10 cellular contexts compared by ENCODE assay signal in the genomic region with DNA sequence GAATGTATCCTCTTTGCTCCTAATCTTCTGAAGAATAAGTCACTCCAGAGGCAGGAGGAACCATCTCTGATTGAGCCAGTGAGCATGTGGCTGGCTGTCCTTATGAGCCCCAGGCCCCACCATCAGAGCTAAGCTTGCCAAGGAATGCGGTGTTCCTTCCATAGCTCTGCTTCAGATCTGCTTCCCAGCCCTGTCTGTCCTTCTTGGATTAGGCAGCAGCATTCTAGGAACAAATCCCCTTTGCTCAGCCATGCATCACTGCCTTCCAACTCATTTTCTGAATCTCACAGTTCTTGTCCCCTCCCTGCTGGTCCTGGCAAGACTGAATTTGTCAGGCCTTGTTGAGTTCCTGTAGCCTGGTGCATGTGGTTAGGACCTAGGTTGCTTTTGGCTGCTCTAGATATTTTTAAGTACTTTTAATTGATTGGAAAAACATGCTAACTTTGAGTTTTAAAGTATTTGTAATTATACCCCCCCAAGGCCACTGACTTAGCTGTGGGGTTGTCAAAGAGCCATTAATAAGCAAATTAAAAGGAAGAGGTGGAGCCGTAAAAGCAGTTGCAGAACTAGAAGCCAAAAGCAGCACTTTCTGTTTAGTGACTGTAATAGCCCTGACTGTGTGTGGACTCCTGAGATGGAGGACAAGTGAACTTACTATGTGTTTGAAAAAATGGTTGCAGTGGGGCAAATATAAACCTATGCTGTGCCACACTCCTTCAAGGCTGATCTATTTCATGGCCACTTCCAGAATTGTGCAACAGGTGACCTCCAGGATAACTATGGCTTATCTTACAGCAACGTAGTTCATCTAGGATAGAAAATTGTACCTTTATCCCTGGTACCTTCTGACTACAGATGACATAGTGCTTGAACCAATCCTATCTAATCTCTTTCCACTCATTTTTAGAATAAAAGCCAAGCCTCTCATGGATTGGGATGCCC.
DNase-seq lines count a peak whose midpoint lies in the region; ATAC-seq, FAIRE-seq and TF ChIP-seq lines count a peak whose summit lies in the region.
"Had no signal": no experiment of that assay in that cellular context is flagged by ENCODE, and none has a peak within 500 bp of the region (broad histone marks: within the 10 kb centered on the region; RNA-seq: fewer than 3 reads in every experiment).

No MANE protein-coding gene starts in this region.

- H4K20me1 ChIP-seq in OCI-LY3 (ENCODE audit: insufficient read depth, low read length), result no peaks in the 10 kb centered on the region

- no peak for DNase-seq in GM12892 (ENCODE audit: insufficient read length)
- DNase-seq in fibroblast of the aortic adventitia (ENCODE audit: low read depth), result peak; percentile 73
- DNase-seq in skeletal muscle cell (ENCODE audit: low read depth), result peak; percentile 74
- no peak for DNase-seq in activated CD4-positive, alpha-beta T cell treated with anti-CD3 and anti-CD28 coated beads, Interleukin-2, amount 50 U/mL, for 4 hours
- DNase-seq in activated T-cell treated with anti-CD3 and anti-CD28 coated beads for 4 hours, result no peak
- DNase-seq in stimulated activated naive CD8-positive, alpha-beta T cell treated with anti-CD3 and anti-CD28 coated beads, Interleukin-15, Interleukin-2, amounts not matched to agents 100 U/mL and 50 U/mL, for 24 hours, result no peak
- DNase-seq in T-helper 17 cell, result no peak
- DNase-seq: NCI-H526 treated with DMSO at 0.1 percent for 48 hours had no signal

- peak overlapping the region; percentile 90 for H3K4me2 ChIP-seq in OCI-LY3 (ENCODE audit: low read length)

- H3K79me2 ChIP-seq in OCI-LY3 (ENCODE audit: low read length), result peaks cover 31% of the 10 kb centered on the region

- H3K36me3 Mint-ChIP-seq in T-helper 17 cell (ENCODE audit: low read depth), result no peaks in the 10 kb centered on the region

- H3K27ac ChIP-seq in OCI-LY3 (ENCODE audit: low read length), result peak overlapping the region; percentile 99
- H3K27ac ChIP-seq: prostate gland had no signal

- TF ChIP-seq CTCF in OCI-LY3 (IDR thresholded peaks at IDR 0.05; ENCODE audit: low read depth, low read length) (no peak), fibroblast of the aortic adventitia (IDR thresholded peaks at IDR 0.05; ENCODE audit: insufficient read depth, low read length) (no peak)

- H3K4me1 Mint-ChIP-seq in T-helper 17 cell, result peaks cover 14% of the 10 kb centered on the region

- FAIRE-seq in GM12892 (lab: Jason Lieb, UNC), result peak; percentile 82

- peaks cover 10% of the 10 kb centered on the region for H3K36me3 ChIP-seq in OCI-LY3 (replicated peaks; ENCODE audit: low read depth, low read length)
- H3K36me3 ChIP-seq: prostate gland had no signal

- no peaks in the 10 kb centered on the region for H3K27me3 ChIP-seq in OCI-LY3 (ENCODE audit: low read depth, low read length)

- H3K4me1 ChIP-seq in OCI-LY3 (ENCODE audit: low read length), result peaks cover 68% of the 10 kb centered on the region
- H3K4me1 ChIP-seq: prostate gland had no signal

- peaks cover 22% of the 10 kb centered on the region for H3K27me3 Mint-ChIP-seq in T-helper 17 cell

- no peak for ATAC-seq in stimulated activated naive CD8-positive, alpha-beta T cell treated with anti-CD3 and anti-CD28 coated beads, Interleukin-15, Interleukin-2, amounts not matched to agents 100 U/mL and 50 U/mL, for 24 hours
- ATAC-seq in T-helper 17 cell, result no peak

- no peak overlapping the region for H3K27ac Mint-ChIP-seq in T-helper 17 cell

- no peak overlapping the region for H2AFZ ChIP-seq in OCI-LY3 (ENCODE audit: low read depth, low read length)

- H3K4me3 ChIP-seq in OCI-LY3 (ENCODE audit: low read length), result peak overlapping the region; percentile 35
- H3K4me3 ChIP-seq in fibroblast of the aortic adventitia (ENCODE audit: low read depth, low read length), result no peak overlapping the region
- H3K4me3 ChIP-seq in skeletal muscle cell (ENCODE audit: low read depth, low read length), result no peak overlapping the region
- H3K4me3 ChIP-seq: prostate gland had no signal

- no peak for TF ChIP-seq POLR2A in GM12892 (IDR thresholded peaks at IDR 0.05; ENCODE audit: low read depth, low read length)

- H3K9me3 ChIP-seq in OCI-LY3 (ENCODE audit: insufficient read depth, low read length), result no peaks in the 10 kb centered on the region
- H3K9me3 ChIP-seq in T-helper 17 cell (ENCODE audit: control insufficient read depth, low read length, poor library complexity, severe bottlenecking), result no peaks in the 10 kb centered on the region
- H3K9me3 ChIP-seq: prostate gland had no signal

- H3K4me3 Mint-ChIP-seq in T-helper 17 cell, result no peak overlapping the region

- H3K9ac ChIP-seq in OCI-LY3 (ENCODE audit: low read length), result peak overlapping the region; percentile 85

Comparison
In these comparisons a context has a peak if more than half of its experiments do, and no peak if none do; other contexts are left out.
1. DNase-seq: peak in fibroblast of the aortic adventitia (single experiment) and skeletal muscle cell (single experiment); none in GM12892 (single experiment), activated CD4-positive, alpha-beta T cell treated with anti-CD3 and anti-CD28 coated beads, Interleukin-2, amount 50 U/mL, for 4 hours (0 of 2), activated T-cell treated with anti-CD3 and anti-CD28 coated beads for 4 hours (single experiment), stimulated activated naive CD8-positive, alpha-beta T cell treated with anti-CD3 and anti-CD28 coated beads, Interleukin-15, Interleukin-2, amounts not matched to agents 100 U/mL and 50 U/mL, for 24 hours (single experiment) and T-helper 17 cell (0 of 3).